In genomic region chr20:46430921-46431712, GRCh38 we compare ENCODE assay signal across 1 cellular context.
TF ChIP-seq lines count a peak whose summit lies in the region.

No MANE protein-coding gene starts in this region.

TF ChIP-seq in GM12878, 131 proteins besides CTCF, POLR2A, EP300 and RAD21:
- TF ChIP-seq PML (IDR thresholded peaks at IDR 0.05; ENCODE audit: low read length) (no peak), BCL3 (IDR thresholded peaks at IDR 0.05; ENCODE audit: borderline replicate concordance, insufficient read depth, low read depth, low read length, poor library complexity, severe bottlenecking) (peak; percentile 85), TCF7 (IDR thresholded peaks at IDR 0.05; ENCODE audit: borderline replicate concordance) (no peak), HDGF (IDR thresholded peaks at IDR 0.05) (no peak), SREBF1 (IDR thresholded peaks at IDR 0.05; ENCODE audit: low read length) (no peak), NR2C1 (IDR thresholded peaks at IDR 0.05) (no peak), PAX8 (IDR thresholded peaks at IDR 0.05) (no peak), RELB (IDR thresholded peaks at IDR 0.05; ENCODE audit: low read depth) (no peak)
